Comparison of ENCODE assay signal across 15 cellular contexts in the genomic region with DNA sequence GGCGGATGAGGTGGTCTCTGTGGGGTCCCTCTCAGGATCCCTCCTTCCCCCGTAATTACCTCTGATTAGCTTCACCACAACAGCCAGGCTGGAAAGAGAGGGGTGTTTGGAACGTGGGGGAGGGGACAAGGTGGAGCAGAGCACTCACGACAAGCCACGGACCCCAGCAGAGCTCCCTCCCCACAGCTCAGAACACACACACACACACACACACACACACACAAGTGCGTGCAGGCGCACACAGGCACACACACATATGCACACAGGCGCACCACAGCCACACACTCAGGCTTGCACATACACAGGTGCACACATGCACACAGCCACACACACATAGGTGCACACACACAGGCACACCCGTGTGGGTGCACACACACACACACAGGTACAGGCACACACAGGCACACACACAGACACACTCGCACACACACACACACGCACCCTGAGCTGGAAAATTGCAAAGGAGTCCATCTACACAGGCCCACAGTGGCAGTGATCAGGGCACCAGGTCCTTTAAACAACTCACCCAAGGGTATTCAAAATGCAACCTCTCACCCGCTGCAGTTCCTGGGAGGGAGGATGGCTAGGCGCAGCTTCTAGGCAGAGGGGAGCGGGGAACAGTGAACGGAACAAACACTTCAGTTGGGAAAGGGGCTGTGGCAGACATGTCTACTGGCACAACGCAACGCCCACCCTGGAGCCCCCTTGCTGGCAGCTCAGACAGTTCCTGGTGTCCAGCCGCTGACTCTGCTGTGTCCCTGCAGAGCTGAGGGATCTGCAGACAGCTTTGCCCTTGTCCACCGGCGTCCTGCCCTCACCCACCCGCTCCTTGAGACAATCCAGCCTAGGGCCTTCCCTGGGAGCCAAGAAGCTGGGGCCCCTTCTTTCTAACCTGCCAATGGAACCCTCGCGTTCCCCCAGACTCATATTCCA. TPM values are rescaled to one million over a fixed set of nuclear protein-coding genes. Genes with fewer than 3 reads are reported as not detected.
DNase-seq lines count a peak whose midpoint lies in the region; ATAC-seq, FAIRE-seq and TF ChIP-seq lines count a peak whose summit lies in the region.
"Had no signal": no experiment of that assay in that cellular context is flagged by ENCODE, and none has a peak within 500 bp of the region (broad histone marks: within the 10 kb centered on the region; RNA-seq: fewer than 3 reads in every experiment).

No MANE protein-coding gene starts in this region.

- POLR2A ChIA-PET in HepG2 (lab: Yijun Ruan, JAX), result no interaction called here

- no peak overlapping the region for H3K9ac ChIP-seq in HUES6 (ENCODE audit: low read length)
- no peak overlapping the region for H3K9ac ChIP-seq in HepG2 (ENCODE audit: insufficient read depth, low read depth, low read length)
- H3K9ac ChIP-seq: BLaER1 had no signal

- H3K79me2 ChIP-seq in HepG2 (ENCODE audit: insufficient read depth, low read length), result no peaks in the 10 kb centered on the region

- H3K27me3 ChIP-seq in HUES6 (ENCODE audit: control insufficient read depth, insufficient read depth, low read length) (peaks cover 86% of the 10 kb centered on the region), HepG2 (ENCODE audit: control insufficient read depth in 1 of 2, insufficient read depth in 2 of 2, low read length in 2 of 2) (peaks cover 11 to 87% of the 10 kb centered on the region in 2 experiments; a peak in 4 of 5 replicates)

- H3K4me1 ChIP-seq in HUES6 (ENCODE audit: control insufficient read depth, insufficient read depth, low read length), result peaks cover 28% of the 10 kb centered on the region
- no peaks in the 10 kb centered on the region for H3K4me1 ChIP-seq in HepG2 (ENCODE audit: insufficient read depth, low read length)
- H3K4me1 ChIP-seq: HAP-1 had no signal

- no peak for TF ChIP-seq RAD21 in HepG2 (CRISPR knock-in tag; IDR thresholded peaks at IDR 0.05)

- H3K9me3 ChIP-seq in HUES6 (ENCODE audit: control insufficient read depth, insufficient read depth, low read depth, low read length) (no peaks in the 10 kb centered on the region), T-helper 17 cell (ENCODE audit: control insufficient read depth, low read length, poor library complexity, severe bottlenecking) (no peaks in the 10 kb centered on the region), HepG2 (ENCODE audit: low read length) (no peaks in the 10 kb centered on the region)
- H3K9me3 ChIP-seq: BLaER1, HAP-1 had no signal

- BruUV-seq in HepG2 (replicated peaks; lab: Mats Ljungman, UMichigan), result no TSS peak

- H3K4me1 Mint-ChIP-seq in T-helper 17 cell, result peaks cover 9% of the 10 kb centered on the region
- peaks cover 5% of the 10 kb centered on the region for H3K4me1 Mint-ChIP-seq in stimulated activated effector memory CD8-positive, alpha-beta T cell treated with anti-CD3 and anti-CD28 coated beads, Interleukin-12 subunit alpha, Interleukin-12 subunit beta, amount 100 ng/mL, for 72 hours

- intact Hi-C loops in HepG2 (cut with micrococcal nuclease; ENCODE audit: unreplicated experiment), result no loop called here

- TF ChIP-seq EP300 in HepG2 (IDR thresholded peaks at IDR 0.05; ENCODE audit: low read depth in 2 of 2, low read length in 2 of 2), result no peak
- no peak for TF ChIP-seq EP300 in HepG2 (CRISPR knock-in tag; IDR thresholded peaks at IDR 0.05; ENCODE audit: borderline replicate concordance)

- no peaks in the 10 kb centered on the region for H3K36me3 ChIP-seq in HUES6 (ENCODE audit: control insufficient read depth, insufficient read depth, low read length)
- no peaks in the 10 kb centered on the region for H3K36me3 ChIP-seq in HepG2 (replicated peaks in 1 of 2; ENCODE audit: control insufficient read depth in 1 of 2, insufficient read depth in 2 of 2, low read length in 2 of 2)
- H3K36me3 ChIP-seq: BLaER1, HAP-1 had no signal

- TF ChIP-seq POLR2A in HepG2 (IDR thresholded peaks at IDR 0.05; ENCODE audit: insufficient read depth in 1 of 2, low read depth in 2 of 2, low read length in 2 of 2), result no peak

- peaks cover 4% of the 10 kb centered on the region for H3K36me3 Mint-ChIP-seq in T-helper 17 cell (ENCODE audit: low read depth)
- H3K36me3 Mint-ChIP-seq in stimulated activated effector memory CD8-positive, alpha-beta T cell treated with anti-CD3 and anti-CD28 coated beads, Interleukin-12 subunit alpha, Interleukin-12 subunit beta, amount 100 ng/mL, for 72 hours, result no peaks in the 10 kb centered on the region

- no peak overlapping the region for H3K27ac Mint-ChIP-seq in T-helper 17 cell
- no peak overlapping the region for H3K27ac Mint-ChIP-seq in stimulated activated effector memory CD8-positive, alpha-beta T cell treated with anti-CD3 and anti-CD28 coated beads, Interleukin-12 subunit alpha, Interleukin-12 subunit beta, amount 100 ng/mL, for 72 hours

- no peaks in the 10 kb centered on the region for H4K20me1 ChIP-seq in HepG2 (ENCODE audit: insufficient read depth, low read length)

- CTCF ChIA-PET in HepG2 (lab: Yijun Ruan, JAX; ENCODE audit: low intra/inter-chr PET ratio, low total read pairs), result no interaction called here

- no peak overlapping the region for H2AFZ ChIP-seq in HepG2 (ENCODE audit: low read length)

- ATAC-seq in T-helper 17 cell (no peak), HepG2 (peak; percentile 6; the same call in 1 of the 3 replicates)
- no peak for ATAC-seq in stimulated activated effector memory CD8-positive, alpha-beta T cell treated with anti-CD3 and anti-CD28 coated beads, Interleukin-12 subunit alpha, Interleukin-12 subunit beta, amount 100 ng/mL, for 72 hours

- in situ Hi-C loops in HepG2 (cut with HindIII; ENCODE audit: extremely low pct_ligation_motif_present, low pct_unique_long_range_greater_than_20kb), result loop anchor here (5.0 kb wide), 1 partner anchor 33 kb away; no protein-coding TSS in a partner anchor

- H3K9me3 Mint-ChIP-seq in stimulated activated effector memory CD8-positive, alpha-beta T cell treated with anti-CD3 and anti-CD28 coated beads, Interleukin-12 subunit alpha, Interleukin-12 subunit beta, amount 100 ng/mL, for 72 hours, result no peaks in the 10 kb centered on the region

- WGBS in HepG2 (ENCODE audit: low lambda C conversion rate), result 41% methylated on average over 11 of the region's 23 CpGs

- TF ChIP-seq CTCF in HepG2 (CRISPR knock-in tag; IDR thresholded peaks at IDR 0.05), result no peak

- H3K27me3 Mint-ChIP-seq in T-helper 17 cell, result peaks cover 91% of the 10 kb centered on the region

- no peak overlapping the region for H3K27ac ChIP-seq in HUES6 (ENCODE audit: low read depth, low read length)
- H3K27ac ChIP-seq in HepG2 (ENCODE audit: extremely low read length, insufficient read depth, low read length), result no peak overlapping the region
- H3K27ac ChIP-seq: BLaER1 had no signal

- no peak for DNase-seq in T-helper 17 cell
- DNase-seq in HepG2 (ENCODE audit: low spot score), result no peak
- no peak for DNase-seq in stimulated activated effector memory CD8-positive, alpha-beta T cell treated with anti-CD3 and anti-CD28 coated beads, Interleukin-12 subunit alpha, Interleukin-12 subunit beta, amount 100 ng/mL, for 72 hours (ENCODE audit: low spot score in 2 of 2)
- no peak for DNase-seq in DMS79 treated with DMSO at 0.1 percent for 48 hours (lab: John Stamatoyannopoulos, UW)
- DNase-seq in effector CD4-positive, alpha-beta T cell, result no peak
- DNase-seq in AG08395 (ENCODE audit: low spot score), result no peak
- DNase-seq: DMS 273 treated with DMSO at 0.1 percent for 48 hours, EL, NCI-H2081 treated with DMSO at 0.1 percent for 48 hours, NCI-H82 had no signal

- H3K4me3 ChIP-seq in HUES6 (ENCODE audit: low read depth, low read length) (peak overlapping the region; percentile 59), HepG2 (replicated peaks in 1 of 3; ENCODE audit: insufficient read depth in 1 of 3, low read depth in 2 of 3, low read length in 3 of 3) (no peak overlapping the region)
- H3K4me3 ChIP-seq: HAP-1 had no signal

- no peak overlapping the region for H3K4me2 ChIP-seq in HepG2 (ENCODE audit: low read depth, low read length)

- peak overlapping the region; percentile 28 for H3K4me3 Mint-ChIP-seq in T-helper 17 cell
- peak overlapping the region; percentile 52 for H3K4me3 Mint-ChIP-seq in stimulated activated effector memory CD8-positive, alpha-beta T cell treated with anti-CD3 and anti-CD28 coated beads, Interleukin-12 subunit alpha, Interleukin-12 subunit beta, amount 100 ng/mL, for 72 hours

- FAIRE-seq in HepG2 (lab: Jason Lieb, UNC), result no peak
- FAIRE-seq: GM18507 had no signal

TF ChIP-seq in HepG2, 621 proteins besides CTCF, POLR2A, EP300 and RAD21 (continues in another document):
- no peak for TF ChIP-seq ZNF124 (CRISPR knock-in tag; IDR thresholded peaks at IDR 0.05)
- no peak for TF ChIP-seq ETV6 (CRISPR knock-in tag; conservative IDR thresholded peaks at IDR 0.05)
- peak; percentile 35; the same call in 1 of the 2 replicates for TF ChIP-seq EZH2 (conservative IDR thresholded peaks at IDR 0.05; ENCODE audit: low read depth, low read length)
- no peak for TF ChIP-seq ATF7 (IDR thresholded peaks at IDR 0.05)
- no peak for TF ChIP-seq ATF7 (CRISPR knock-in tag; IDR thresholded peaks at IDR 0.05)

RNA-seq across cellular contexts. Expression of a gene that starts 59.9 kb away (rescaled TPM):
- under 1 TPM in 1 of 2 donors, not detected in 1; 0.68 TPM for total RNA-seq in T-helper 17 cell
- 0.51 and 0.55 TPM in 2 replicates for total RNA-seq in HepG2 (2016; rRNA removed; fragmentation: Illumina TruSeq; extraction: Trizol)
- total RNA-seq in HepG2 (2016; cell fraction: cytosol; rRNA removed; fragmentation: Illumina TruSeq; extraction: Trizol; ENCODE audit: low read depth), result 0.44 and 1.4 TPM in 2 replicates
- 0.40 and 0.80 TPM in 2 replicates for total RNA-seq in HepG2 (2016; cell fraction: insoluble cytoplasmic fraction; rRNA removed; fragmentation: Illumina TruSeq; extraction: Trizol)
- total RNA-seq in HepG2 (2016; cell fraction: membrane; rRNA removed; fragmentation: Illumina TruSeq; extraction: Trizol), result 1.8 and 1.9 TPM in 2 replicates
- 0.93 and 0.97 TPM in 2 replicates for total RNA-seq in HepG2 (2016; cell fraction: nucleus; rRNA removed; fragmentation: Illumina TruSeq; extraction: Trizol)
- 2.3 and 2.5 TPM in 2 replicates for polyA plus RNA-seq in HepG2 (2011; rRNA removed)
- polyA plus RNA-seq in HepG2 (2011; cell fraction: cytosol; rRNA removed), result 1.0 and 1.2 TPM in 2 replicates
- 10.2 TPM in 2 replicates for polyA plus RNA-seq in HepG2 (2011; cell fraction: nucleus; rRNA removed)
- polyA plus RNA-seq in HepG2 (2012), result 2.5 and 2.7 TPM in 2 replicates
- polyA plus RNA-seq in HepG2 (2016; cell fraction: cytosol; fragmentation: Illumina TruSeq; extraction: Trizol; ENCODE audit: low read depth), result 6.6 and 7.4 TPM in 2 replicates
- 2.3 and 2.8 TPM in 2 replicates for polyA plus RNA-seq in HepG2 (2016; cell fraction: insoluble cytoplasmic fraction; fragmentation: Illumina TruSeq; extraction: Trizol; ENCODE audit: low read depth)
- 12.2 and 12.9 TPM in 2 replicates for polyA plus RNA-seq in HepG2 (2016; cell fraction: membrane; fragmentation: Illumina TruSeq; extraction: Trizol; ENCODE audit: low read depth)
- 8.1 and 8.9 TPM in 2 replicates for polyA plus RNA-seq in HepG2 (2016; cell fraction: nucleus; fragmentation: Illumina TruSeq; extraction: Trizol; ENCODE audit: insufficient read depth, low read depth)
- 1.8 and 3.4 TPM in 2 replicates for polyA minus RNA-seq in HepG2 (2011; rRNA and poly(A)+ RNA removed; ENCODE audit: low replicate concordance)
- 0.62 and 0.99 TPM in 2 replicates for polyA minus RNA-seq in HepG2 (2011; cell fraction: cytosol; rRNA and poly(A)+ RNA removed)
- 1.3 and 2.4 TPM in 2 replicates for polyA minus RNA-seq in HepG2 (2011; cell fraction: nucleus; rRNA and poly(A)+ RNA removed)
- total RNA-seq: RPMI7951 had no signal
